1 cellular context compared by ENCODE assay signal in genomic region chr14:75293920-75294648, GRCh38.
A peak's percentile ranks its signal among the peaks of the same experiment; 100 is the strongest.
TF ChIP-seq lines count a peak whose summit lies in the region.

No MANE protein-coding gene starts in this region.

TF ChIP-seq in HepG2, 621 proteins besides CTCF, POLR2A, EP300 and RAD21 (continued from another document and continues in another):
- TF ChIP-seq USF2 (IDR thresholded peaks at IDR 0.05; ENCODE audit: low read depth, low read length) (no peak), USF2 (CRISPR knock-in tag; IDR thresholded peaks at IDR 0.05; ENCODE audit: borderline replicate concordance) (peak; percentile 97; the same call in 1 of the 2 replicates), ZNF563 (CRISPR knock-in tag; IDR thresholded peaks at IDR 0.05) (peak; percentile 68; the same call in 1 of the 2 replicates), ZNF513 (CRISPR knock-in tag; conservative IDR thresholded peaks at IDR 0.05) (no peak), REPIN1 (CRISPR knock-in tag; IDR thresholded peaks at IDR 0.05; ENCODE audit: borderline replicate concordance, low read depth) (0 out of 2 replicates have a peak, but pooled peaks have one; percentile 56), ZNF75D (CRISPR knock-in tag; IDR thresholded peaks at IDR 0.05; ENCODE audit: borderline replicate concordance) (no peak), IKZF5 (CRISPR knock-in tag; IDR thresholded peaks at IDR 0.05) (peak; percentile 32; the same call in 1 of the 2 replicates), NCOA5 (CRISPR knock-in tag; IDR thresholded peaks at IDR 0.05) (no peak), ZNF766 (CRISPR knock-in tag; IDR thresholded peaks at IDR 0.05; ENCODE audit: borderline replicate concordance) (0 out of 2 replicates have a peak, but pooled peaks have one; percentile 22), SP2 (CRISPR knock-in tag; IDR thresholded peaks at IDR 0.05) (peak; percentile 46; the same call in 1 of the 2 replicates), ETV6 (CRISPR knock-in tag; conservative IDR thresholded peaks at IDR 0.05) (no peak), RBFOX2 (IDR thresholded peaks at IDR 0.05; ENCODE audit: low read depth, low read length) (peak; percentile 79), ZHX1 (CRISPR knock-in tag; IDR thresholded peaks at IDR 0.05; ENCODE audit: low read depth) (no peak), GABPB1 (CRISPR knock-in tag; IDR thresholded peaks at IDR 0.05) (peak; percentile 87), ARNT2 (CRISPR knock-in tag; IDR thresholded peaks at IDR 0.05; ENCODE audit: low read depth) (0 out of 2 replicates have a peak, but pooled peaks have one; percentile 16), ZNF891 (CRISPR knock-in tag; IDR thresholded peaks at IDR 0.05) (0 out of 2 replicates have a peak, but pooled peaks have one; percentile 49), GMEB1 (CRISPR knock-in tag; IDR thresholded peaks at IDR 0.05; ENCODE audit: borderline replicate concordance) (peak; percentile 98), SKIL (CRISPR knock-in tag; IDR thresholded peaks at IDR 0.05; ENCODE audit: borderline replicate concordance) (peak; percentile 79), ZBTB43 (CRISPR knock-in tag; conservative IDR thresholded peaks at IDR 0.05) (0 out of 2 replicates have a peak, but pooled peaks have one; percentile 61), ZSCAN30 (CRISPR knock-in tag; IDR thresholded peaks at IDR 0.05) (no peak), IRF9 (CRISPR knock-in tag; IDR thresholded peaks at IDR 0.05; ENCODE audit: borderline replicate concordance) (peak; percentile 47; the same call in 1 of the 2 replicates), ARID2 (CRISPR knock-in tag; IDR thresholded peaks at IDR 0.05; ENCODE audit: borderline replicate concordance) (0 out of 2 replicates have a peak, but pooled peaks have one; percentile 52), SP5 (CRISPR knock-in tag; IDR thresholded peaks at IDR 0.05; ENCODE audit: borderline replicate concordance, low read depth) (peak; percentile 46), E2F2 (CRISPR knock-in tag; IDR thresholded peaks at IDR 0.05; ENCODE audit: borderline replicate concordance) (0 out of 2 replicates have a peak, but pooled peaks have one; percentile 54), FOXA3 (CRISPR knock-in tag; IDR thresholded peaks at IDR 0.05) (peak; percentile 81), ZSCAN31 (CRISPR knock-in tag; IDR thresholded peaks at IDR 0.05; ENCODE audit: low read depth) (0 out of 2 replicates have a peak, but pooled peaks have one; percentile 21), TFDP1 (CRISPR knock-in tag; IDR thresholded peaks at IDR 0.05; ENCODE audit: borderline replicate concordance) (0 out of 2 replicates have a peak, but pooled peaks have one; percentile 8), SP1 (IDR thresholded peaks at IDR 0.05) (no peak), SP1 (CRISPR knock-in tag; IDR thresholded peaks at IDR 0.05) (peak; percentile 62), AKAP8 (CRISPR knock-in tag; IDR thresholded peaks at IDR 0.05) (0 out of 2 replicates have a peak, but pooled peaks have one; percentile 16), PATZ1 (CRISPR knock-in tag; IDR thresholded peaks at IDR 0.05) (peak; percentile 77), ETS1 (CRISPR knock-in tag; IDR thresholded peaks at IDR 0.05) (no peak), ERF (CRISPR knock-in tag; IDR thresholded peaks at IDR 0.05) (0 out of 2 replicates have a peak, but pooled peaks have one; percentile 44)
